1 cellular context compared by ENCODE assay signal in genomic region chr9:121105531-121105930, GRCh38.
TF ChIP-seq lines count a peak whose summit lies in the region.

No MANE protein-coding gene starts in this region.

TF ChIP-seq in WTC11, 78 proteins besides CTCF, POLR2A, EP300 and RAD21 (continued from another document):
- TF ChIP-seq AR (CRISPR knock-in tag; IDR thresholded peaks at IDR 0.05): no peak
- no peak for TF ChIP-seq GTF2I (CRISPR knock-in tag; conservative IDR thresholded peaks at IDR 0.05)
- no peak for TF ChIP-seq IRF2 (CRISPR knock-in tag; IDR thresholded peaks at IDR 0.05; ENCODE audit: borderline replicate concordance, low read depth)
- TF ChIP-seq ZNF532 (CRISPR knock-in tag; IDR thresholded peaks at IDR 0.05; ENCODE audit: borderline replicate concordance): no peak
